ENCODE assay signal across 13 cellular contexts in genomic region chr1:230122361-230123279, GRCh38. TPM values are rescaled to one million over a fixed set of nuclear protein-coding genes. Genes with fewer than 3 reads are reported as not detected.
DNase-seq lines count a peak whose midpoint lies in the region; ATAC-seq and TF ChIP-seq lines count a peak whose summit lies in the region.
"Had no signal": no experiment of that assay in that cellular context is flagged by ENCODE, and none has a peak within 500 bp of the region (broad histone marks: within the 10 kb centered on the region; RNA-seq: fewer than 3 reads in every experiment).

No MANE protein-coding gene starts in this region.

- H3K79me2 ChIP-seq in DND-41 (ENCODE audit: insufficient read depth, low read length), result peaks cover 98% of the 10 kb centered on the region
- peaks cover 99% of the 10 kb centered on the region for H3K79me2 ChIP-seq in PC-3 (ENCODE audit: low read length)

- DNase-seq in DND-41 (peak; percentile 35), NCI-H226 (no peak), KBM-7 (no peak), PC-3 (no peak), DMS153 (lab: John Stamatoyannopoulos, UW) (no peak)
- DNase-seq in activated naive CD8-positive, alpha-beta T cell treated with anti-CD3 and anti-CD28 coated beads, Interleukin-2, amount 50 U/mL, for 24 hours, result no peak
- DNase-seq: activated CD4-positive, alpha-beta T cell treated with anti-CD3 and anti-CD28 coated beads for 48 hours; Karpas-422; NCI-H2107; stimulated activated CD4-positive, alpha-beta T cell treated with anti-CD3 and anti-CD28 coated beads, Interleukin-4, amount 100 ng/mL, for 4 hours; T-helper 17 cell had no signal

- H3K36me3 ChIP-seq in DND-41 (ENCODE audit: insufficient read depth, low read length), result peaks cover 35% of the 10 kb centered on the region
- H3K36me3 ChIP-seq in mucosa of rectum (ENCODE audit: control insufficient read depth in 2 of 2, insufficient read depth in 2 of 2, low read length in 2 of 2), result no peaks in the 10 kb centered on the region
- peaks cover 19% of the 10 kb centered on the region for H3K36me3 ChIP-seq in PC-3 (ENCODE audit: low read depth, low read length)

- no peaks in the 10 kb centered on the region for H3K9me2 ChIP-seq in PC-3 (replicated peaks; ENCODE audit: low read length)

- in situ Hi-C loops in KBM-7 (cut with MboI; ENCODE audit: low pct_unique_long_range_greater_than_20kb, low sequenced_read_pairs), result no loop called here

- CTCF ChIA-PET in PC-3 (lab: Charles Lee), result no interaction called here

- no peaks in the 10 kb centered on the region for H3F3A ChIP-seq in PC-3 (ENCODE audit: low read length, unreplicated experiment)

- no peak overlapping the region for H2AFZ ChIP-seq in DND-41 (ENCODE audit: low read depth, low read length)
- H2AFZ ChIP-seq in PC-3 (ENCODE audit: low read length), result no peak overlapping the region

- POLR2A ChIA-PET in PC-3 (lab: Charles Lee; ENCODE audit: unreplicated experiment), result interaction anchor here (0.7 kb wide), 1 partner anchor 38 kb away, joined by 4 read pairs; no protein-coding TSS in a partner anchor

- ATAC-seq in DND-41 (ENCODE audit: insufficient read depth, low read depth) (no peak), HG02623 (IDR thresholded peaks at IDR 0.05; ENCODE audit: unreplicated experiment) (peak; percentile 1), PC-3 (no peak)
- no peak for ATAC-seq in activated naive CD8-positive, alpha-beta T cell treated with anti-CD3 and anti-CD28 coated beads, Interleukin-2, amount 50 U/mL, for 24 hours

- peak overlapping the region; percentile 47 for H3K27ac Mint-ChIP-seq in activated naive CD8-positive, alpha-beta T cell treated with anti-CD3 and anti-CD28 coated beads, Interleukin-2, amount 50 U/mL, for 24 hours

- H3K36me3 Mint-ChIP-seq in activated naive CD8-positive, alpha-beta T cell treated with anti-CD3 and anti-CD28 coated beads, Interleukin-2, amount 50 U/mL, for 24 hours (ENCODE audit: low read depth), result peaks cover 29% of the 10 kb centered on the region

- no peaks in the 10 kb centered on the region for H3K27me3 Mint-ChIP-seq in activated naive CD8-positive, alpha-beta T cell treated with anti-CD3 and anti-CD28 coated beads, Interleukin-2, amount 50 U/mL, for 24 hours
- H3K27me3 Mint-ChIP-seq: T-helper 17 cell had no signal

- peak overlapping the region in 1 of 2 experiments; percentile 31; a peak in 2 of 4 replicates for H3K4me3 ChIP-seq in DND-41 (ENCODE audit: low read depth in 1 of 2, low read length in 2 of 2)
- H3K4me3 ChIP-seq in mucosa of rectum (ENCODE audit: low read length in 2 of 2), result no peak overlapping the region
- H3K4me3 ChIP-seq in PC-3 (ENCODE audit: low read length), result no peak overlapping the region

- peak overlapping the region; percentile 56 for H3K4me2 ChIP-seq in DND-41 (ENCODE audit: insufficient read depth, low read length)
- H3K4me2 ChIP-seq in PC-3 (ENCODE audit: low read length), result no peak overlapping the region

- H3K4me1 ChIP-seq in DND-41 (ENCODE audit: insufficient read depth, low read length), result peaks cover 100% of the 10 kb centered on the region
- H3K4me1 ChIP-seq in mucosa of rectum (ENCODE audit: control insufficient read depth in 2 of 2, insufficient read depth in 2 of 2, low read length in 2 of 2), result peaks cover 13 to 23% of the 10 kb centered on the region in 2 donors
- peaks cover 26% of the 10 kb centered on the region for H3K4me1 ChIP-seq in PC-3 (ENCODE audit: insufficient read depth, low read length)

- intact Hi-C loops in PC-3 (cut with micrococcal nuclease), result no loop called here

- TF ChIP-seq CTCF in DND-41 (IDR thresholded peaks at IDR 0.05; ENCODE audit: borderline replicate concordance, extremely low read depth, low read length, poor library complexity, severe bottlenecking) (no peak), PC-3 (conservative IDR thresholded peaks at IDR 0.05; ENCODE audit: low read depth, low read length) (no peak)

- no peaks in the 10 kb centered on the region for H3K27me3 ChIP-seq in DND-41 (ENCODE audit: insufficient read depth, low read length, poor library complexity)
- H3K27me3 ChIP-seq in mucosa of rectum (ENCODE audit: control insufficient read depth in 2 of 2, insufficient read depth in 2 of 2, low read length in 2 of 2), result no peaks in the 10 kb centered on the region
- H3K27me3 ChIP-seq in PC-3 (ENCODE audit: low read length), result no peaks in the 10 kb centered on the region

- no peak overlapping the region for H3K4me3 Mint-ChIP-seq in activated naive CD8-positive, alpha-beta T cell treated with anti-CD3 and anti-CD28 coated beads, Interleukin-2, amount 50 U/mL, for 24 hours
- H3K4me3 Mint-ChIP-seq: T-helper 17 cell had no signal

- H3K9ac ChIP-seq in DND-41 (ENCODE audit: low read depth, low read length) (peak overlapping the region; percentile 60), mucosa of rectum (ENCODE audit: low read depth in 1 of 2, low read length in 2 of 2) (peak overlapping the region in 1 of 2 donors; percentile 23), PC-3 (ENCODE audit: low read length) (no peak overlapping the region)

- peaks cover 33% of the 10 kb centered on the region for H4K20me1 ChIP-seq in DND-41 (ENCODE audit: insufficient read depth, low read length)
- H4K20me1 ChIP-seq in PC-3 (ENCODE audit: low read length), result no peaks in the 10 kb centered on the region

- H3K27ac ChIP-seq in DND-41 (ENCODE audit: low read length), result peak overlapping the region; percentile 98
- peak overlapping the region; percentile 66 to 67 for H3K27ac ChIP-seq in mucosa of rectum (ENCODE audit: low read depth in 2 of 2, low read length in 2 of 2)
- no peak overlapping the region for H3K27ac ChIP-seq in PC-3 (ENCODE audit: low read length)

- BruUV-seq in PC-3 (replicated peaks; lab: Mats Ljungman, UMichigan), result no TSS peak

- H3K4me1 Mint-ChIP-seq in activated naive CD8-positive, alpha-beta T cell treated with anti-CD3 and anti-CD28 coated beads, Interleukin-2, amount 50 U/mL, for 24 hours, result peaks cover 76% of the 10 kb centered on the region

- no peaks in the 10 kb centered on the region for H3K9me3 Mint-ChIP-seq in activated naive CD8-positive, alpha-beta T cell treated with anti-CD3 and anti-CD28 coated beads, Interleukin-2, amount 50 U/mL, for 24 hours

- H3K9me3 ChIP-seq in DND-41 (ENCODE audit: insufficient read depth, low read length, severe bottlenecking) (no peaks in the 10 kb centered on the region), mucosa of rectum (ENCODE audit: control insufficient read depth in 2 of 2, low read length in 2 of 2) (no peaks in the 10 kb centered on the region), PC-3 (ENCODE audit: low read length) (no peaks in the 10 kb centered on the region)

RNA-seq across cellular contexts. Expression of gene GALNT2, which starts 55.6 kb away (rescaled TPM):
- 182 and 193 TPM in 2 replicates for total RNA-seq in PC-3 (2014; rRNA removed)
